9 cellular contexts compared by ENCODE assay signal in genomic region chr12:118237053-118237665, GRCh38.
A peak's percentile ranks its signal among the peaks of the same experiment; 100 is the strongest.
DNase-seq lines count a peak whose midpoint lies in the region; ATAC-seq and TF ChIP-seq lines count a peak whose summit lies in the region.
"Had no signal": no experiment of that assay in that cellular context is flagged by ENCODE, and none has a peak within 500 bp of the region (broad histone marks: within the 10 kb centered on the region; RNA-seq: fewer than 3 reads in every experiment).

No MANE protein-coding gene starts in this region.

- no peaks in the 10 kb centered on the region for H3K27me3 Mint-ChIP-seq in natural killer cell (ENCODE audit: low read depth in 2 of 2)
- H3K27me3 Mint-ChIP-seq in natural killer cell treated with Interleukin-12 subunit alpha and Interleukin-12 subunit beta and Interleukin-15 and Interleukin-18, amount 100 ng/mL, for 72 hours: no peaks in the 10 kb centered on the region
- H3K27me3 Mint-ChIP-seq in T-helper 17 cell: no peaks in the 10 kb centered on the region
- H3K27me3 Mint-ChIP-seq: activated naive CD4-positive, alpha-beta T cell treated with anti-CD3 and anti-CD28 coated beads, Interleukin-2, amount 10 ng/mL, durations not matched to agents 7 days and 5 days had no signal

- H3K4me1 Mint-ChIP-seq in natural killer cell (peaks cover 13 to 16% of the 10 kb centered on the region in 2 donors), T-helper 17 cell (no peaks in the 10 kb centered on the region)
- H3K4me1 Mint-ChIP-seq in natural killer cell treated with Interleukin-12 subunit alpha and Interleukin-12 subunit beta and Interleukin-15 and Interleukin-18, amount 100 ng/mL, for 72 hours (ENCODE audit: low read depth in 2 of 2): peaks cover 0 to 5% of the 10 kb centered on the region in 2 donors

- DNase-seq in natural killer cell (no peak), RPMI8226 (peak; percentile 51), H7 (no peak), cerebellum (ENCODE audit: low spot score) (no peak), Right ventricle myocardium inferior (ENCODE audit: missing footprints) (no peak), T-helper 17 cell (no peak)
- no peak for DNase-seq in natural killer cell treated with Interleukin-12 subunit alpha and Interleukin-12 subunit beta and Interleukin-15 and Interleukin-18, amount 100 ng/mL, for 72 hours (ENCODE audit: low spot score)
- DNase-seq: activated naive CD4-positive, alpha-beta T cell treated with anti-CD3 and anti-CD28 coated beads, Interleukin-2, amount 10 ng/mL, durations not matched to agents 7 days and 5 days had no signal

- no peaks in the 10 kb centered on the region for H3K36me3 ChIP-seq in H7 (replicated peaks; ENCODE audit: control insufficient read depth, insufficient read depth, low read length)

- no peaks in the 10 kb centered on the region for H3K9me3 Mint-ChIP-seq in natural killer cell
- no peaks in the 10 kb centered on the region for H3K9me3 Mint-ChIP-seq in natural killer cell treated with Interleukin-12 subunit alpha and Interleukin-12 subunit beta and Interleukin-15 and Interleukin-18, amount 100 ng/mL, for 72 hours
- H3K9me3 Mint-ChIP-seq: activated naive CD4-positive, alpha-beta T cell treated with anti-CD3 and anti-CD28 coated beads, Interleukin-2, amount 10 ng/mL, durations not matched to agents 7 days and 5 days had no signal

- no peak for TF ChIP-seq CTCF in natural killer cell (IDR thresholded peaks at IDR 0.05)

- H3K27me3 ChIP-seq in H7 (ENCODE audit: control insufficient read depth, insufficient read depth, low read length): no peaks in the 10 kb centered on the region

- H3K4me3 Mint-ChIP-seq in natural killer cell (no peak overlapping the region), T-helper 17 cell (no peak overlapping the region)
- no peak overlapping the region for H3K4me3 Mint-ChIP-seq in natural killer cell treated with Interleukin-12 subunit alpha and Interleukin-12 subunit beta and Interleukin-15 and Interleukin-18, amount 100 ng/mL, for 72 hours
- H3K4me3 Mint-ChIP-seq: activated naive CD4-positive, alpha-beta T cell treated with anti-CD3 and anti-CD28 coated beads, Interleukin-2, amount 10 ng/mL, durations not matched to agents 7 days and 5 days had no signal

- no peaks in the 10 kb centered on the region for H3K9me3 ChIP-seq in T-helper 17 cell (ENCODE audit: control insufficient read depth, low read length, poor library complexity, severe bottlenecking)

- no peak overlapping the region for H3K4me3 ChIP-seq in H7 (ENCODE audit: insufficient read depth, low read depth, low read length)

- intact Hi-C loops in natural killer cell (cut with micrococcal nuclease) (no loop called here), Right ventricle myocardium inferior (cut with DNase I) (no loop called here)

- H3K36me3 Mint-ChIP-seq in natural killer cell (no peaks in the 10 kb centered on the region), T-helper 17 cell (ENCODE audit: low read depth) (peaks cover 10% of the 10 kb centered on the region)
- peaks cover 6% of the 10 kb centered on the region for H3K36me3 Mint-ChIP-seq in natural killer cell treated with Interleukin-12 subunit alpha and Interleukin-12 subunit beta and Interleukin-15 and Interleukin-18, amount 100 ng/mL, for 72 hours

- ATAC-seq in natural killer cell (no peak), HG02973 (IDR thresholded peaks at IDR 0.05; ENCODE audit: unreplicated experiment) (peak; percentile 89), Right ventricle myocardium inferior (no peak), T-helper 17 cell (no peak)
- no peak for ATAC-seq in natural killer cell treated with Interleukin-12 subunit alpha and Interleukin-12 subunit beta and Interleukin-15 and Interleukin-18, amount 100 ng/mL, for 72 hours

- H3K27ac Mint-ChIP-seq in natural killer cell: peak overlapping the region; percentile 67 to 69
- peak overlapping the region in 1 of 2 donors; percentile 10 for H3K27ac Mint-ChIP-seq in natural killer cell treated with Interleukin-12 subunit alpha and Interleukin-12 subunit beta and Interleukin-15 and Interleukin-18, amount 100 ng/mL, for 72 hours
- no peak overlapping the region for H3K27ac Mint-ChIP-seq in T-helper 17 cell
